8 cellular contexts compared by ENCODE assay signal in genomic region chr1:39204441-39205081, GRCh38. TPM values are rescaled to one million over a fixed set of nuclear protein-coding genes. Genes with fewer than 3 reads are reported as not detected.
A peak's percentile ranks its signal among the peaks of the same experiment; 100 is the strongest.
DNase-seq lines count a peak whose midpoint lies in the region; ATAC-seq and TF ChIP-seq lines count a peak whose summit lies in the region.

A gene with protein sequence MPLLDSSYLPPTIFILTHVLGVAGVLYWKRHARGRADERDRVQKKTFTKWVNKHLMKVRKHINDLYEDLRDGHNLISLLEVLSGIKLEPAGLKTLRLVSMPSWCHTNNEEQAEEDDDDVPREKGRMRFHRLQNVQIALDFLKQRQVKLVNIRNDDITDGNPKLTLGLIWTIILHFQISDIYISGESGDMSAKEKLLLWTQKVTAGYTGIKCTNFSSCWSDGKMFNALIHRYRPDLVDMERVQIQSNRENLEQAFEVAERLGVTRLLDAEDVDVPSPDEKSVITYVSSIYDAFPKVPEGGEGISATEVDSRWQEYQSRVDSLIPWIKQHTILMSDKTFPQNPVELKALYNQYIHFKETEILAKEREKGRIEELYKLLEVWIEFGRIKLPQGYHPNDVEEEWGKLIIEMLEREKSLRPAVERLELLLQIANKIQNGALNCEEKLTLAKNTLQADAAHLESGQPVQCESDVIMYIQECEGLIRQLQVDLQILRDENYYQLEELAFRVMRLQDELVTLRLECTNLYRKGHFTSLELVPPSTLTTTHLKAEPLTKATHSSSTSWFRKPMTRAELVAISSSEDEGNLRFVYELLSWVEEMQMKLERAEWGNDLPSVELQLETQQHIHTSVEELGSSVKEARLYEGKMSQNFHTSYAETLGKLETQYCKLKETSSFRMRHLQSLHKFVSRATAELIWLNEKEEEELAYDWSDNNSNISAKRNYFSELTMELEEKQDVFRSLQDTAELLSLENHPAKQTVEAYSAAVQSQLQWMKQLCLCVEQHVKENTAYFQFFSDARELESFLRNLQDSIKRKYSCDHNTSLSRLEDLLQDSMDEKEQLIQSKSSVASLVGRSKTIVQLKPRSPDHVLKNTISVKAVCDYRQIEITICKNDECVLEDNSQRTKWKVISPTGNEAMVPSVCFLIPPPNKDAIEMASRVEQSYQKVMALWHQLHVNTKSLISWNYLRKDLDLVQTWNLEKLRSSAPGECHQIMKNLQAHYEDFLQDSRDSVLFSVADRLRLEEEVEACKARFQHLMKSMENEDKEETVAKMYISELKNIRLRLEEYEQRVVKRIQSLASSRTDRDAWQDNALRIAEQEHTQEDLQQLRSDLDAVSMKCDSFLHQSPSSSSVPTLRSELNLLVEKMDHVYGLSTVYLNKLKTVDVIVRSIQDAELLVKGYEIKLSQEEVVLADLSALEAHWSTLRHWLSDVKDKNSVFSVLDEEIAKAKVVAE (N-terminal part only) (plus strand): TSS chr1:39204695. CDS start chr1:39205023, 328 bp downstream.

- peak; percentile 32 for ATAC-seq in GM21825 (IDR thresholded peaks at IDR 0.05; ENCODE audit: unreplicated experiment)
- peak; percentile 53 for ATAC-seq in body of pancreas

- H2AFZ ChIP-seq in ACC112 (ENCODE audit: low read length, unreplicated experiment) (no peak within 1 kb of the TSS), hepatocyte (peak within 1 kb of the TSS; percentile 30)

- H4K20me1 ChIP-seq in hepatocyte (ENCODE audit: insufficient read depth, poor library complexity, severe bottlenecking): no peaks in the 10 kb centered on the region

- no peak for TF ChIP-seq POLR2A in body of pancreas (IDR thresholded peaks at IDR 0.05)

- no peaks in the 10 kb centered on the region for H3K36me3 ChIP-seq in ACC112 (ENCODE audit: insufficient read depth, low read length)
- H3K36me3 ChIP-seq in SJSA1: no peaks in the 10 kb centered on the region; the same call in 1 of the 2 replicates
- no peaks in the 10 kb centered on the region for H3K36me3 ChIP-seq in body of pancreas (replicated peaks in 1 of 2; ENCODE audit: insufficient read depth in 1 of 2, low read depth in 2 of 2)
- no peaks in the 10 kb centered on the region for H3K36me3 ChIP-seq in hepatocyte (replicated peaks; ENCODE audit: insufficient read depth, low read depth)

- DNase-seq in SJSA1 (ENCODE audit: low read depth in 1 of 2, low spot score in 2 of 2): peak; percentile 89 to 94
- peak in 3 of 4 donors; percentile 19 to 46 (median 43) for DNase-seq in body of pancreas
- DNase-seq in hepatocyte (ENCODE audit: low spot score): peak; percentile 86
- DNase-seq in putamen (ENCODE audit: low spot score): peak; percentile 58
- no peak for DNase-seq in NCI-H1092 (lab: John Stamatoyannopoulos, UW)
- DNase-seq in NCI-H2081 (lab: John Stamatoyannopoulos, UW): no peak

- H3K79me2 ChIP-seq in ACC112 (ENCODE audit: control insufficient read depth, insufficient read depth, low read length, unreplicated experiment) (peaks cover 60% of the 10 kb centered on the region), hepatocyte (peaks cover 83% of the 10 kb centered on the region)

- peaks cover 13% of the 10 kb centered on the region for H3K4me1 ChIP-seq in ACC112 (ENCODE audit: control insufficient read depth, insufficient read depth, low read length, unreplicated experiment)
- H3K4me1 ChIP-seq in SJSA1 (replicated peaks): peaks cover 27% of the 10 kb centered on the region
- H3K4me1 ChIP-seq in body of pancreas: peaks cover 30% of the 10 kb centered on the region
- peaks cover 14% of the 10 kb centered on the region for H3K4me1 ChIP-seq in hepatocyte (ENCODE audit: insufficient read depth)

- peak within 1 kb of the TSS; percentile 70 for H3K4me2 ChIP-seq in hepatocyte

- no peaks in the 10 kb centered on the region for H3K9me2 ChIP-seq in hepatocyte (replicated peaks; ENCODE audit: insufficient read depth)

- intact Hi-C loops in body of pancreas (cut with DNase I): no loop called here

- 49 to 53% methylated on average over 9 of the region's 9 CpGs for WGBS in body of pancreas, 2 donors
- 23% methylated on average over 9 of the region's 9 CpGs for WGBS in hepatocyte (ENCODE audit: low lambda C conversion rate, missing lambda C conversion rate)

- H3K27me3 ChIP-seq in ACC112 (ENCODE audit: insufficient read depth, low read length) (no peaks in the 10 kb centered on the region), SJSA1 (replicated peaks) (no peaks in the 10 kb centered on the region), body of pancreas (no peaks in the 10 kb centered on the region), hepatocyte (no peaks in the 10 kb centered on the region)

- H3K9me3 ChIP-seq in SJSA1 (replicated peaks) (no peaks in the 10 kb centered on the region), body of pancreas (no peaks in the 10 kb centered on the region), hepatocyte (ENCODE audit: low read depth) (no peaks in the 10 kb centered on the region)

- peak in 1 of 7 experiments; percentile 1 for TF ChIP-seq CTCF in body of pancreas (IDR thresholded peaks at IDR 0.05)
- peak; percentile 37 for TF ChIP-seq CTCF in hepatocyte (IDR thresholded peaks at IDR 0.05; ENCODE audit: poor library complexity)

- H3K4me3 ChIP-seq in ACC112 (ENCODE audit: low read depth, low read length): peak within 1 kb of the TSS; percentile 89
- H3K4me3 ChIP-seq in SJSA1: peak within 1 kb of the TSS; percentile 39
- H3K4me3 ChIP-seq in body of pancreas: no peak within 1 kb of the TSS
- no peak within 1 kb of the TSS for H3K4me3 ChIP-seq in hepatocyte

- H3K27ac ChIP-seq in ACC112 (ENCODE audit: low read depth, low read length): peak within 1 kb of the TSS; percentile 95
- peak within 1 kb of the TSS; percentile 67 for H3K27ac ChIP-seq in SJSA1
- peak within 1 kb of the TSS in 3 of 4 donors; percentile 21 to 76 (median 71) for H3K27ac ChIP-seq in body of pancreas
- H3K27ac ChIP-seq in hepatocyte: peak within 1 kb of the TSS; percentile 94

RNA-seq across cellular contexts. Expression of the gene that starts here (rescaled TPM):
- total RNA-seq in SJSA1 (2014; rRNA removed; shearing (Covaris generic)): 147 and 211 TPM in 2 replicates
- total RNA-seq in body of pancreas (100 to 1,000 TPM; 144 to 190 TPM), hepatocyte (136 TPM in 2 replicates)
- 47.1 and 60.1 TPM in 2 replicates for polyA plus RNA-seq in hepatocyte

Comparison
In these comparisons a context has a peak if more than half of its experiments do, and no peak if none do; other contexts are left out.
1. H3K4me3 ChIP-seq: peak in ACC112 (single experiment) and SJSA1 (single experiment); none in body of pancreas (0 of 2) and hepatocyte (single experiment).
2. DNase-seq: peak in SJSA1 (2 of 2), body of pancreas (3 of 4), hepatocyte (single experiment) and putamen (single experiment); none in NCI-H1092 (single experiment) and NCI-H2081 (0 of 2).
3. Peak in every context shown above with its lines, with median percentiles within 50 percentile points of each other: H3K27ac ChIP-seq.